In the genomic region with DNA sequence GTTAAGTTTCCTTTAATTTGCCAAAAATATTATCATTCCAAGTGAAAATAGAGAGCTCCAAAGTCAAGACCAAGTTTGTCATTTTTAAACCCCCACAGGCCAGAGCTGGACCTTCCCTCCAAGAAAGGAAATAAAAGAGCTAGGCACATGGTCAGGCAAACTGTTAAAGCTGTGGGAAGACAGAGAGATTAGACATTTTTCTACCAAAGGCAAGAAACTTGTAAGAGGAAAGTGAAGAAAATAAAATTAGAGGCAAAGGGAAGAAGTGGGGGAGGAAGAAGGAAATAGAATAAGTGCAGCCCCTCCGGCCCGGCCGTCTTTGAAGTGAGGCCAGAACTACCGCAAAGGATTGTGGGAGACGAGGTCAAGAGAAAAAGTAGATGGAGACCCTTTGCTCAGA, we compare ENCODE assay signal across 1 cellular context.
TF ChIP-seq lines count a peak whose summit lies in the region.

No MANE protein-coding gene starts in this region.

TF ChIP-seq in K562, 482 proteins besides CTCF, POLR2A, EP300 and RAD21 (continues in another document):
- TF ChIP-seq CCAR2 (IDR thresholded peaks at IDR 0.05; ENCODE audit: low read depth, low read length) (no peak), ZNF354B (CRISPR knock-in tag; IDR thresholded peaks at IDR 0.05) (no peak), ZNF212 (CRISPR knock-in tag; IDR thresholded peaks at IDR 0.05) (no peak), NCOA4 (IDR thresholded peaks at IDR 0.05; ENCODE audit: partially characterized antibody) (no peak), DMBX1 (CRISPR knock-in tag; IDR thresholded peaks at IDR 0.05; ENCODE audit: borderline replicate concordance) (peak; percentile 15; the same call in 1 of the 2 replicates), MEF2D (tag; conservative IDR thresholded peaks at IDR 0.05; ENCODE audit: low read depth) (no peak), NBN (IDR thresholded peaks at IDR 0.05; ENCODE audit: low read depth) (no peak), SPI1 (IDR thresholded peaks at IDR 0.05; ENCODE audit: borderline replicate concordance, low read depth, low read length) (no peak), ZKSCAN8 (CRISPR knock-in tag; IDR thresholded peaks at IDR 0.05) (no peak), ZNF780A (CRISPR knock-in tag; IDR thresholded peaks at IDR 0.05) (no peak), MTF1 (CRISPR knock-in tag; IDR thresholded peaks at IDR 0.05; ENCODE audit: borderline replicate concordance) (no peak), MCM2 (IDR thresholded peaks at IDR 0.05; ENCODE audit: low read depth) (no peak), ZNF133 (CRISPR knock-in tag; IDR thresholded peaks at IDR 0.05) (no peak), L3MBTL2 (IDR thresholded peaks at IDR 0.05) (peak; percentile 42; the same call in 1 of the 2 replicates), ZBTB34 (CRISPR knock-in tag; IDR thresholded peaks at IDR 0.05) (no peak), CGGBP1 (CRISPR knock-in tag; IDR thresholded peaks at IDR 0.05) (no peak), CBFB (CRISPR knock-in tag; IDR thresholded peaks at IDR 0.05) (no peak), SETDB1 (IDR thresholded peaks at IDR 0.05; ENCODE audit: low read length) (no peak), RHOXF2B (CRISPR knock-in tag; conservative IDR thresholded peaks at IDR 0.05) (no peak), RNF2 (IDR thresholded peaks at IDR 0.05) (no peak), HNRNPL (IDR thresholded peaks at IDR 0.05; ENCODE audit: low read depth, low read length) (no peak), E2F6 (IDR thresholded peaks at IDR 0.05; ENCODE audit: borderline replicate concordance in 1 of 2, extremely low read depth in 1 of 2, insufficient read depth in 1 of 2, insufficient read length in 1 of 2, low read depth in 1 of 2, low read length in 1 of 2, poor library complexity in 1 of 2, severe bottlenecking in 1 of 2) (peak in 1 of 2 experiments; percentile 36)
- TF ChIP-seq, protein P1, sequence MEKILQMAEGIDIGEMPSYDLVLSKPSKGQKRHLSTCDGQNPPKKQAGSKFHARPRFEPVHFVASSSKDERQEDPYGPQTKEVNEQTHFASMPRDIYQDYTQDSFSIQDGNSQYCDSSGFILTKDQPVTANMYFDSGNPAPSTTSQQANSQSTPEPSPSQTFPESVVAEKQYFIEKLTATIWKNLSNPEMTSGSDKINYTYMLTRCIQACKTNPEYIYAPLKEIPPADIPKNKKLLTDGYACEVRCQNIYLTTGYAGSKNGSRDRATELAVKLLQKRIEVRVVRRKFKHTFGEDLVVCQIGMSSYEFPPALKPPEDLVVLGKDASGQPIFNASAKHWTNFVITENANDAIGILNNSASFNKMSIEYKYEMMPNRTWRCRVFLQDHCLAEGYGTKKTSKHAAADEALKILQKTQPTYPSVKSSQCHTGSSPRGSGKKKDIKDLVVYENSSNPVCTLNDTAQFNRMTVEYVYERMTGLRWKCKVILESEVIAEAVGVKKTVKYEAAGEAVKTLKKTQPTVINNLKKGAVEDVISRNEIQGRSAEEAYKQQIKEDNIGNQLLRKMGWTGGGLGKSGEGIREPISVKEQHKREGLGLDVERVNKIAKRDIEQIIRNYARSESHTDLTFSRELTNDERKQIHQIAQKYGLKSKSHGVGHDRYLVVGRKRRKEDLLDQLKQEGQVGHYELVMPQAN (IDR thresholded peaks at IDR 0.05; ENCODE audit: borderline replicate concordance), result no peak
- TF ChIP-seq, protein P2, sequence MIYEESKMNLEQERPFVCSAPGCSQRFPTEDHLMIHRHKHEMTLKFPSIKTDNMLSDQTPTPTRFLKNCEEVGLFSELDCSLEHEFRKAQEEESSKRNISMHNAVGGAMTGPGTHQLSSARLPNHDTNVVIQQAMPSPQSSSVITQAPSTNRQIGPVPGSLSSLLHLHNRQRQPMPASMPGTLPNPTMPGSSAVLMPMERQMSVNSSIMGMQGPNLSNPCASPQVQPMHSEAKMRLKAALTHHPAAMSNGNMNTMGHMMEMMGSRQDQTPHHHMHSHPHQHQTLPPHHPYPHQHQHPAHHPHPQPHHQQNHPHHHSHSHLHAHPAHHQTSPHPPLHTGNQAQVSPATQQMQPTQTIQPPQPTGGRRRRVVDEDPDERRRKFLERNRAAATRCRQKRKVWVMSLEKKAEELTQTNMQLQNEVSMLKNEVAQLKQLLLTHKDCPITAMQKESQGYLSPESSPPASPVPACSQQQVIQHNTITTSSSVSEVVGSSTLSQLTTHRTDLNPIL (CRISPR knock-in tag; IDR thresholded peaks at IDR 0.05), result no peak
- TF ChIP-seq, protein P3, sequence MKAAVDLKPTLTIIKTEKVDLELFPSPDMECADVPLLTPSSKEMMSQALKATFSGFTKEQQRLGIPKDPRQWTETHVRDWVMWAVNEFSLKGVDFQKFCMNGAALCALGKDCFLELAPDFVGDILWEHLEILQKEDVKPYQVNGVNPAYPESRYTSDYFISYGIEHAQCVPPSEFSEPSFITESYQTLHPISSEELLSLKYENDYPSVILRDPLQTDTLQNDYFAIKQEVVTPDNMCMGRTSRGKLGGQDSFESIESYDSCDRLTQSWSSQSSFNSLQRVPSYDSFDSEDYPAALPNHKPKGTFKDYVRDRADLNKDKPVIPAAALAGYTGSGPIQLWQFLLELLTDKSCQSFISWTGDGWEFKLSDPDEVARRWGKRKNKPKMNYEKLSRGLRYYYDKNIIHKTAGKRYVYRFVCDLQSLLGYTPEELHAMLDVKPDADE (conservative IDR thresholded peaks at IDR 0.05; ENCODE audit: control insufficient read depth, low read depth, low read length), result no peak
- TF ChIP-seq, protein P4, sequence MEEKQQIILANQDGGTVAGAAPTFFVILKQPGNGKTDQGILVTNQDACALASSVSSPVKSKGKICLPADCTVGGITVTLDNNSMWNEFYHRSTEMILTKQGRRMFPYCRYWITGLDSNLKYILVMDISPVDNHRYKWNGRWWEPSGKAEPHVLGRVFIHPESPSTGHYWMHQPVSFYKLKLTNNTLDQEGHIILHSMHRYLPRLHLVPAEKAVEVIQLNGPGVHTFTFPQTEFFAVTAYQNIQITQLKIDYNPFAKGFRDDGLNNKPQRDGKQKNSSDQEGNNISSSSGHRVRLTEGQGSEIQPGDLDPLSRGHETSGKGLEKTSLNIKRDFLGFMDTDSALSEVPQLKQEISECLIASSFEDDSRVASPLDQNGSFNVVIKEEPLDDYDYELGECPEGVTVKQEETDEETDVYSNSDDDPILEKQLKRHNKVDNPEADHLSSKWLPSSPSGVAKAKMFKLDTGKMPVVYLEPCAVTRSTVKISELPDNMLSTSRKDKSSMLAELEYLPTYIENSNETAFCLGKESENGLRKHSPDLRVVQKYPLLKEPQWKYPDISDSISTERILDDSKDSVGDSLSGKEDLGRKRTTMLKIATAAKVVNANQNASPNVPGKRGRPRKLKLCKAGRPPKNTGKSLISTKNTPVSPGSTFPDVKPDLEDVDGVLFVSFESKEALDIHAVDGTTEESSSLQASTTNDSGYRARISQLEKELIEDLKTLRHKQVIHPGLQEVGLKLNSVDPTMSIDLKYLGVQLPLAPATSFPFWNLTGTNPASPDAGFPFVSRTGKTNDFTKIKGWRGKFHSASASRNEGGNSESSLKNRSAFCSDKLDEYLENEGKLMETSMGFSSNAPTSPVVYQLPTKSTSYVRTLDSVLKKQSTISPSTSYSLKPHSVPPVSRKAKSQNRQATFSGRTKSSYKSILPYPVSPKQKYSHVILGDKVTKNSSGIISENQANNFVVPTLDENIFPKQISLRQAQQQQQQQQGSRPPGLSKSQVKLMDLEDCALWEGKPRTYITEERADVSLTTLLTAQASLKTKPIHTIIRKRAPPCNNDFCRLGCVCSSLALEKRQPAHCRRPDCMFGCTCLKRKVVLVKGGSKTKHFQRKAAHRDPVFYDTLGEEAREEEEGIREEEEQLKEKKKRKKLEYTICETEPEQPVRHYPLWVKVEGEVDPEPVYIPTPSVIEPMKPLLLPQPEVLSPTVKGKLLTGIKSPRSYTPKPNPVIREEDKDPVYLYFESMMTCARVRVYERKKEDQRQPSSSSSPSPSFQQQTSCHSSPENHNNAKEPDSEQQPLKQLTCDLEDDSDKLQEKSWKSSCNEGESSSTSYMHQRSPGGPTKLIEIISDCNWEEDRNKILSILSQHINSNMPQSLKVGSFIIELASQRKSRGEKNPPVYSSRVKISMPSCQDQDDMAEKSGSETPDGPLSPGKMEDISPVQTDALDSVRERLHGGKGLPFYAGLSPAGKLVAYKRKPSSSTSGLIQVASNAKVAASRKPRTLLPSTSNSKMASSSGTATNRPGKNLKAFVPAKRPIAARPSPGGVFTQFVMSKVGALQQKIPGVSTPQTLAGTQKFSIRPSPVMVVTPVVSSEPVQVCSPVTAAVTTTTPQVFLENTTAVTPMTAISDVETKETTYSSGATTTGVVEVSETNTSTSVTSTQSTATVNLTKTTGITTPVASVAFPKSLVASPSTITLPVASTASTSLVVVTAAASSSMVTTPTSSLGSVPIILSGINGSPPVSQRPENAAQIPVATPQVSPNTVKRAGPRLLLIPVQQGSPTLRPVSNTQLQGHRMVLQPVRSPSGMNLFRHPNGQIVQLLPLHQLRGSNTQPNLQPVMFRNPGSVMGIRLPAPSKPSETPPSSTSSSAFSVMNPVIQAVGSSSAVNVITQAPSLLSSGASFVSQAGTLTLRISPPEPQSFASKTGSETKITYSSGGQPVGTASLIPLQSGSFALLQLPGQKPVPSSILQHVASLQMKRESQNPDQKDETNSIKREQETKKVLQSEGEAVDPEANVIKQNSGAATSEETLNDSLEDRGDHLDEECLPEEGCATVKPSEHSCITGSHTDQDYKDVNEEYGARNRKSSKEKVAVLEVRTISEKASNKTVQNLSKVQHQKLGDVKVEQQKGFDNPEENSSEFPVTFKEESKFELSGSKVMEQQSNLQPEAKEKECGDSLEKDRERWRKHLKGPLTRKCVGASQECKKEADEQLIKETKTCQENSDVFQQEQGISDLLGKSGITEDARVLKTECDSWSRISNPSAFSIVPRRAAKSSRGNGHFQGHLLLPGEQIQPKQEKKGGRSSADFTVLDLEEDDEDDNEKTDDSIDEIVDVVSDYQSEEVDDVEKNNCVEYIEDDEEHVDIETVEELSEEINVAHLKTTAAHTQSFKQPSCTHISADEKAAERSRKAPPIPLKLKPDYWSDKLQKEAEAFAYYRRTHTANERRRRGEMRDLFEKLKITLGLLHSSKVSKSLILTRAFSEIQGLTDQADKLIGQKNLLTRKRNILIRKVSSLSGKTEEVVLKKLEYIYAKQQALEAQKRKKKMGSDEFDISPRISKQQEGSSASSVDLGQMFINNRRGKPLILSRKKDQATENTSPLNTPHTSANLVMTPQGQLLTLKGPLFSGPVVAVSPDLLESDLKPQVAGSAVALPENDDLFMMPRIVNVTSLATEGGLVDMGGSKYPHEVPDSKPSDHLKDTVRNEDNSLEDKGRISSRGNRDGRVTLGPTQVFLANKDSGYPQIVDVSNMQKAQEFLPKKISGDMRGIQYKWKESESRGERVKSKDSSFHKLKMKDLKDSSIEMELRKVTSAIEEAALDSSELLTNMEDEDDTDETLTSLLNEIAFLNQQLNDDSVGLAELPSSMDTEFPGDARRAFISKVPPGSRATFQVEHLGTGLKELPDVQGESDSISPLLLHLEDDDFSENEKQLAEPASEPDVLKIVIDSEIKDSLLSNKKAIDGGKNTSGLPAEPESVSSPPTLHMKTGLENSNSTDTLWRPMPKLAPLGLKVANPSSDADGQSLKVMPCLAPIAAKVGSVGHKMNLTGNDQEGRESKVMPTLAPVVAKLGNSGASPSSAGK (IDR thresholded peaks at IDR 0.05), result peak; percentile 59
- TF ChIP-seq, protein P5, sequence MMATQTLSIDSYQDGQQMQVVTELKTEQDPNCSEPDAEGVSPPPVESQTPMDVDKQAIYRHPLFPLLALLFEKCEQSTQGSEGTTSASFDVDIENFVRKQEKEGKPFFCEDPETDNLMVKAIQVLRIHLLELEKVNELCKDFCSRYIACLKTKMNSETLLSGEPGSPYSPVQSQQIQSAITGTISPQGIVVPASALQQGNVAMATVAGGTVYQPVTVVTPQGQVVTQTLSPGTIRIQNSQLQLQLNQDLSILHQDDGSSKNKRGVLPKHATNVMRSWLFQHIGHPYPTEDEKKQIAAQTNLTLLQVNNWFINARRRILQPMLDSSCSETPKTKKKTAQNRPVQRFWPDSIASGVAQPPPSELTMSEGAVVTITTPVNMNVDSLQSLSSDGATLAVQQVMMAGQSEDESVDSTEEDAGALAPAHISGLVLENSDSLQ (IDR thresholded peaks at IDR 0.05), result no peak
- TF ChIP-seq, protein P6, sequence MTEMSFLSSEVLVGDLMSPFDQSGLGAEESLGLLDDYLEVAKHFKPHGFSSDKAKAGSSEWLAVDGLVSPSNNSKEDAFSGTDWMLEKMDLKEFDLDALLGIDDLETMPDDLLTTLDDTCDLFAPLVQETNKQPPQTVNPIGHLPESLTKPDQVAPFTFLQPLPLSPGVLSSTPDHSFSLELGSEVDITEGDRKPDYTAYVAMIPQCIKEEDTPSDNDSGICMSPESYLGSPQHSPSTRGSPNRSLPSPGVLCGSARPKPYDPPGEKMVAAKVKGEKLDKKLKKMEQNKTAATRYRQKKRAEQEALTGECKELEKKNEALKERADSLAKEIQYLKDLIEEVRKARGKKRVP (CRISPR knock-in tag; IDR thresholded peaks at IDR 0.05), result no peak
